ENCODE assay signal across 8 cellular contexts in the genomic region with DNA sequence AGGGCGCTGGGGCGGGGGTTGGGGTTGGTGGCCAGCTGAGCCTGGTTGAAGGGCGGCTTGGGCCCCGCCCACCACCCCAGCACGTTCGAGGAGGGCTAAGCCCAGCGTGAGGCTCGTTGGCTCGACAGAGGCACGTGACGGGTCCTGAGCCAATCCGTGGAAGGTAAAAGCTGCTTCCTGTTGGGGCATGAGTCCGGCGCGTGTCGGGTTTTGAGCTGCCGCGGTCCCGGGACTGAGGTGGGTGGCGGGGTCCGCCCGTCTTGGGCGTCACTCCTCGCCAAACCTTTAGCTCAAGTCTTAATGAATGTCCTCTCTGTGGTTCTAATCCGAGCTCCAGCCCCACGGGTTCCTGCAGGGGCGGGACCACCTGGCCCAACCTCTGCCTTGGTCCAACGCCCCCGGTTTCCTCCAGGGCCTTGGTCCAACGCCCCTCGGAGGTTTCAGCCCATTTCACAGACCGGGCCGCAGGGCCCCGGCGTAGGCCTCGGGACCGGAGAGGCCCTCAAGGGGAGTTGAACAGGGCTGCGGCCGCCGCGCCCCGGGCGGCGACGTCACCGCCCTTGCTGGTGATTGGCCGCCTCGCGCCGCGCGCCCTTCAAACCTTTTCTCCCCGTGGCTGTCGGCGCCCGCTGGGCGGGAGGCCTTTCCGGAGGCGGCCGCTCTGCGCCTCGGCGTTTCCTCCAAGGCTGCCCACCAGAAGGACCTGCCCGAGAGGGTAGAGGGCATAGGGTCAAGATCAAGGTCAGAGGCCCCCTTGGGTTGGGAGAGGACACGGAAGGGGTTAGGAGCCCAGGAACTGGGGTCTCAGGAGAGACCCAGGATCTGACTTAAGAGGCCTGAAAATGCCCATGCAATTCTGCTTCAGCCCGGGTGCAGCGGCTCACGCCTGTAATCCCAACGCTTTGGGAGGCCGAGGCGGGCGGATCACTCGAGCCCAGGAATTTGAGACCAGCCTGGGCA. TPM values are rescaled to one million over a fixed set of nuclear protein-coding genes. Genes with fewer than 3 reads are reported as not detected.
DNase-seq lines count a peak whose midpoint lies in the region; ATAC-seq and TF ChIP-seq lines count a peak whose summit lies in the region.

A gene with protein sequence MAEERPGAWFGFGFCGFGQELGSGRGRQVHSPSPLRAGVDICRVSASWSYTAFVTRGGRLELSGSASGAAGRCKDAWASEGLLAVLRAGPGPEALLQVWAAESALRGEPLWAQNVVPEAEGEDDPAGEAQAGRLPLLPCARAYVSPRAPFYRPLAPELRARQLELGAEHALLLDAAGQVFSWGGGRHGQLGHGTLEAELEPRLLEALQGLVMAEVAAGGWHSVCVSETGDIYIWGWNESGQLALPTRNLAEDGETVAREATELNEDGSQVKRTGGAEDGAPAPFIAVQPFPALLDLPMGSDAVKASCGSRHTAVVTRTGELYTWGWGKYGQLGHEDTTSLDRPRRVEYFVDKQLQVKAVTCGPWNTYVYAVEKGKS (plus strand): TSS at position 173 of the 960 bp plus-strand sequence. CDS start 1,851 bp downstream, outside the sequence.

- H3K4me1 ChIP-seq in HUES48 (ENCODE audit: control insufficient read depth, insufficient read depth, low read length) (peaks cover 15% of the 10 kb centered on the region), esophagus muscularis mucosa (peaks cover 29 to 52% (median 48%) of the 10 kb centered on the region in 4 donors), muscle layer of duodenum (ENCODE audit: control insufficient read depth in 1 of 2, insufficient read depth in 2 of 2, low read length in 2 of 2) (peaks cover 7 to 26% of the 10 kb centered on the region in 2 donors)

- H3K4me3 ChIP-seq in HUES48 (ENCODE audit: low read depth, low read length) (peak within 1 kb of the TSS; percentile 77), esophagus muscularis mucosa (peak within 1 kb of the TSS; percentile 61 to 80 (median 72)), muscle layer of duodenum (ENCODE audit: low read depth in 1 of 2, low read length in 2 of 2) (peak within 1 kb of the TSS; percentile 81 to 88)

- ATAC-seq in GM21381 (IDR thresholded peaks at IDR 0.05; ENCODE audit: unreplicated experiment): peak; percentile 94

- peak; percentile 65 for TF ChIP-seq POLR2A in esophagus muscularis mucosa (IDR thresholded peaks at IDR 0.05; ENCODE audit: low read depth)

- H3K27me3 ChIP-seq in HUES48 (ENCODE audit: control insufficient read depth, insufficient read depth, low read length): no peaks in the 10 kb centered on the region
- H3K27me3 ChIP-seq in esophagus muscularis mucosa: no peaks in the 10 kb centered on the region
- no peaks in the 10 kb centered on the region for H3K27me3 ChIP-seq in muscle layer of duodenum (ENCODE audit: low read depth, low read length)

- H3K27ac ChIP-seq in HUES48 (ENCODE audit: low read depth, low read length) (peak within 1 kb of the TSS; percentile 97), esophagus muscularis mucosa (replicated peaks in 1 of 4) (peak within 1 kb of the TSS; percentile 84 to 96 (median 92)), muscle layer of duodenum (ENCODE audit: low read length) (peak within 1 kb of the TSS; percentile 94)

- H3K9me3 ChIP-seq in HUES48 (ENCODE audit: control insufficient read depth, insufficient read depth, low read length) (no peaks in the 10 kb centered on the region), esophagus muscularis mucosa (no peaks in the 10 kb centered on the region), muscle layer of duodenum (ENCODE audit: control insufficient read depth in 1 of 2, low read length in 2 of 2) (no peaks in the 10 kb centered on the region)

- peak within 1 kb of the TSS; percentile 95 for H3K9ac ChIP-seq in HUES48 (ENCODE audit: low read depth, low read length)

- peak; percentile 12 for TF ChIP-seq EP300 in esophagus muscularis mucosa (IDR thresholded peaks at IDR 0.05)

- WGBS in esophagus muscularis mucosa: 8% methylated on average over 40 of the region's 73 CpGs

- DNase-seq in COLO668 (lab: John Stamatoyannopoulos, UW; ENCODE audit: unreplicated experiment): peak; percentile 96
- DNase-seq in activated T-cell treated with anti-CD3 and anti-CD28 coated beads, Interleukin-2, amount 50 U/mL, for 48 hours: peak; percentile 92 to 93
- DNase-seq in esophagus muscularis mucosa (ENCODE audit: extremely low spot score): peak; percentile 99
- peak; percentile 74 for DNase-seq in stimulated activated CD8-positive, alpha-beta memory T cell treated with anti-CD3 and anti-CD28 coated beads, Interleukin-7, amount 100 ng/mL, for 24 hours (ENCODE audit: low read depth)

- no peak for TF ChIP-seq CTCF in esophagus muscularis mucosa (IDR thresholded peaks at IDR 0.05)

- H3K36me3 ChIP-seq in HUES48 (ENCODE audit: control insufficient read depth, insufficient read depth, low read length) (peaks cover 44% of the 10 kb centered on the region), esophagus muscularis mucosa (peaks cover 35 to 45% (median 40%) of the 10 kb centered on the region in 4 donors), muscle layer of duodenum (ENCODE audit: control insufficient read depth in 1 of 2, insufficient read depth in 2 of 2, low read length in 2 of 2) (peaks cover 27 to 40% of the 10 kb centered on the region in 2 donors)

- intact Hi-C loops in esophagus muscularis mucosa (cut with DNase I): loop anchor here (5.0 to 10.0 kb wide), 3 partner anchors 37 to 97 kb away; a partner anchor contains a TSS

TF ChIP-seq in PFSK-1, 5 proteins besides CTCF, POLR2A, EP300 and RAD21:
- TF ChIP-seq, protein P1, sequence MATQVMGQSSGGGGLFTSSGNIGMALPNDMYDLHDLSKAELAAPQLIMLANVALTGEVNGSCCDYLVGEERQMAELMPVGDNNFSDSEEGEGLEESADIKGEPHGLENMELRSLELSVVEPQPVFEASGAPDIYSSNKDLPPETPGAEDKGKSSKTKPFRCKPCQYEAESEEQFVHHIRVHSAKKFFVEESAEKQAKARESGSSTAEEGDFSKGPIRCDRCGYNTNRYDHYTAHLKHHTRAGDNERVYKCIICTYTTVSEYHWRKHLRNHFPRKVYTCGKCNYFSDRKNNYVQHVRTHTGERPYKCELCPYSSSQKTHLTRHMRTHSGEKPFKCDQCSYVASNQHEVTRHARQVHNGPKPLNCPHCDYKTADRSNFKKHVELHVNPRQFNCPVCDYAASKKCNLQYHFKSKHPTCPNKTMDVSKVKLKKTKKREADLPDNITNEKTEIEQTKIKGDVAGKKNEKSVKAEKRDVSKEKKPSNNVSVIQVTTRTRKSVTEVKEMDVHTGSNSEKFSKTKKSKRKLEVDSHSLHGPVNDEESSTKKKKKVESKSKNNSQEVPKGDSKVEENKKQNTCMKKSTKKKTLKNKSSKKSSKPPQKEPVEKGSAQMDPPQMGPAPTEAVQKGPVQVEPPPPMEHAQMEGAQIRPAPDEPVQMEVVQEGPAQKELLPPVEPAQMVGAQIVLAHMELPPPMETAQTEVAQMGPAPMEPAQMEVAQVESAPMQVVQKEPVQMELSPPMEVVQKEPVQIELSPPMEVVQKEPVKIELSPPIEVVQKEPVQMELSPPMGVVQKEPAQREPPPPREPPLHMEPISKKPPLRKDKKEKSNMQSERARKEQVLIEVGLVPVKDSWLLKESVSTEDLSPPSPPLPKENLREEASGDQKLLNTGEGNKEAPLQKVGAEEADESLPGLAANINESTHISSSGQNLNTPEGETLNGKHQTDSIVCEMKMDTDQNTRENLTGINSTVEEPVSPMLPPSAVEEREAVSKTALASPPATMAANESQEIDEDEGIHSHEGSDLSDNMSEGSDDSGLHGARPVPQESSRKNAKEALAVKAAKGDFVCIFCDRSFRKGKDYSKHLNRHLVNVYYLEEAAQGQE (IDR thresholded peaks at IDR 0.05; ENCODE audit: insufficient read depth in 1 of 2, low read depth in 2 of 2, low read length in 2 of 2): no peak
- TF ChIP-seq SIN3A (IDR thresholded peaks at IDR 0.05; ENCODE audit: borderline replicate concordance, insufficient read depth, low read length) (peak; percentile 60; the same call in 1 of the 2 replicates), POLR2AphosphoS5 (IDR thresholded peaks at IDR 0.05; ENCODE audit: low read depth, low read length) (peak; percentile 94), TAF1 (IDR thresholded peaks at IDR 0.05; ENCODE audit: borderline replicate concordance, insufficient read depth, low read length) (peak; percentile 78; the same call in 1 of the 2 replicates), FOXP2 (optimal IDR thresholded peaks at IDR 0.05; ENCODE audit: borderline replicate concordance, extremely low read depth, extremely low read length, insufficient read depth) (peak; percentile 56)

RNA-seq across cellular contexts. Expression of the gene that starts here (rescaled TPM):
- polyA plus RNA-seq in PFSK-1 (2012; ENCODE audit: insufficient read length, low read depth): 34.7 TPM
- 10 to 100 TPM in 1 of 4 donors, 1 to 10 TPM in 3; 5.3 to 12.7 (median 9.2) TPM for total RNA-seq in esophagus muscularis mucosa

Comparison
In these comparisons a context has a peak if more than half of its experiments do, and no peak if none do; other contexts are left out.
1. Peak in every context shown above with its lines: DNase-seq, ATAC-seq, H3K4me3 ChIP-seq and H3K27ac ChIP-seq.